In the genomic region with DNA sequence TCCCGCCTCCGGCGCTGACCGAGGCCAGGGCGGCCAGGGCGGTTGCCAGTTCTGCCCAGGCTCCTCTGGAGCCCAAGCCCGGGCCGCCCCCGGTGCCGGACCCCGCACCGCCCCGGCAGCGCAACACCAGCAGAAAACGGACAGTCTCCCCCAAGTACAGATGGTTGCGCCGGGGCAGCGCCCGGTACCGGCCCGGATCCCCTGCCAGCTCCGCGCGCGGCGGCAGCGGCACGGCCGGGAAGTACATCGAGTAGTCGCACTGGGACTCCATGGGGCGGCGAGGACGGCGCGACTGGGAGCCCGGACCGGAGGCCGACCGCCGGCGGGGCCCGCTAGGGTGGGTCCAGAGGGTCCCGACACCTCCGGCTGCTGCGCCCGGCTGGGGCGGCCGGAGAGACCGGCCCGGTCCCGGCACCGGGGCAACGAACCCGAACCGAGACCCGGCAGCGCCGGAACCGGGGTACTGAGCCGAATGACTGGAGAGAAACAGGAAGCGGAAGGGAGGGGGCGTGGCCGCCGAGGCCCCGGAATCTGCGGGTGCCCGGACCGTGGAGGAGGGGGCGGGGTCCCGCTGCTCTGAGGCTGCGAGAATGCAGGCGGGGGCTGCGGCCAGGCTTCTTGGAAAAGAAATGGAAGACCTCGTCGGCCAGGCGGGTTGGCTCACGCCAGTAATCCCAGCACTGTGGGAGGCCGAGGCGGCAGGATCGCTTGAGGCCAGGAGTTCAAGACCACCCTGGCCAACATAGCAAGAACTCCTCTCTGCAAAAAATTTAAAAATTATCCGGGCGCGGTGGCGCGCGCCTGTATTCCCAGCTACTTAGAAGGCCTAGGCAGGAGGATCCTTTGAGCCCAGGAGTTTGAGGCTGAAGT, we compare ENCODE assay signal across 8 cellular contexts. TPM values are rescaled to one million over a fixed set of nuclear protein-coding genes. Genes with fewer than 3 reads are reported as not detected.
DNase-seq lines count a peak whose midpoint lies in the region; ATAC-seq and TF ChIP-seq lines count a peak whose summit lies in the region.

Gene TRAPPC14 (minus strand): TSS at position 495 of the 870 bp plus-strand sequence. CDS start 224 bp downstream, at position 271.

- H3K9me3 Mint-ChIP-seq in natural killer cell, result no peaks in the 10 kb centered on the region

- TF ChIP-seq CTCF in Loucy (conservative IDR thresholded peaks at IDR 0.05; ENCODE audit: low read length) (no peak), fibroblast of pulmonary artery (IDR thresholded peaks at IDR 0.05; ENCODE audit: low read length, missing control alignments) (no peak), natural killer cell (IDR thresholded peaks at IDR 0.05) (no peak)

- H4K20me1 ChIP-seq in Loucy (ENCODE audit: insufficient read depth, low read length, poor library complexity, severe bottlenecking), result peaks cover 12% of the 10 kb centered on the region

- intact Hi-C loops in natural killer cell (cut with micrococcal nuclease), result loop anchor here (1.0 kb wide), 1 partner anchor 10 kb away; the partner anchor contains the start of gene LAMTOR4

- H2AFZ ChIP-seq in Loucy (ENCODE audit: low read length), result peak within 1 kb of the TSS; percentile 93

- peak; percentile 91 to 94 (median 94) for ATAC-seq in natural killer cell

- peak within 1 kb of the TSS; percentile 90 for H3K4me3 ChIP-seq in Loucy (ENCODE audit: low read length, poor library complexity, severe bottlenecking)
- H3K4me3 ChIP-seq in fibroblast of pulmonary artery (replicated peaks; ENCODE audit: low read depth, low read length), result peak within 1 kb of the TSS; percentile 66

- H3K9me2 ChIP-seq in Loucy (replicated peaks; ENCODE audit: low read depth, low read length), result no peaks in the 10 kb centered on the region

- H3K4me1 ChIP-seq in Loucy (ENCODE audit: insufficient read depth, low read length, poor library complexity, severe bottlenecking), result peaks cover 19% of the 10 kb centered on the region

- peak within 1 kb of the TSS; percentile 92 for H3K4me2 ChIP-seq in Loucy (ENCODE audit: low read depth, low read length, poor library complexity, severe bottlenecking)

- DNase-seq in DMS53 (lab: John Stamatoyannopoulos, UW), result peak; percentile 95
- DNase-seq in GOT3 (lab: John Stamatoyannopoulos, UW), result peak; percentile 66
- DNase-seq in SHP77 (lab: John Stamatoyannopoulos, UW), result peak; percentile 81 to 84
- DNase-seq in activated T-helper 9 cell treated with anti-CD3 and anti-CD28 coated beads, Interleukin-2, amount 50 U/mL, for 16 hours (ENCODE audit: low read depth), result peak; percentile 89
- peak; percentile 88 for DNase-seq in fibroblast of pulmonary artery (ENCODE audit: low read depth)
- peak; percentile 88 for DNase-seq in natural killer cell
- peak; percentile 74 to 89 (median 86) for DNase-seq in stimulated activated naive CD4-positive, alpha-beta T cell (lab: John Stamatoyannopoulos, UW)

- no peaks in the 10 kb centered on the region for H3K27me3 Mint-ChIP-seq in natural killer cell (ENCODE audit: low read depth in 2 of 2)

- H3K36me3 ChIP-seq in Loucy (ENCODE audit: insufficient read depth, low read length), result peaks cover 8% of the 10 kb centered on the region; the same call in 1 of the 2 replicates

- H3K4me1 Mint-ChIP-seq in natural killer cell, result peaks cover 6 to 20% of the 10 kb centered on the region in 2 donors

- peak within 1 kb of the TSS; percentile 86 for H3K9ac ChIP-seq in Loucy (ENCODE audit: low read depth, low read length, poor library complexity, severe bottlenecking)

- peak within 1 kb of the TSS; percentile 80 to 85 for H3K27ac Mint-ChIP-seq in natural killer cell

- no peaks in the 10 kb centered on the region for H3K9me3 ChIP-seq in Loucy (ENCODE audit: insufficient read depth, low read depth, low read length)

- H3K4me3 Mint-ChIP-seq in natural killer cell, result peak within 1 kb of the TSS; percentile 86

- H3K27me3 ChIP-seq in Loucy (ENCODE audit: insufficient read depth, low read length, poor library complexity, severe bottlenecking), result no peaks in the 10 kb centered on the region

- no peaks in the 10 kb centered on the region for H3K36me3 Mint-ChIP-seq in natural killer cell

- peaks cover 3% of the 10 kb centered on the region; the same call in 1 of the 2 replicates for H3F3A ChIP-seq in Loucy (ENCODE audit: low read depth)

- H3K79me2 ChIP-seq in Loucy (ENCODE audit: insufficient read depth, low read length), result peaks cover 24% of the 10 kb centered on the region

RNA-seq across cellular contexts. Expression of gene TRAPPC14, which starts in this region (rescaled TPM):
- 10 to 100 TPM; 55.1 to 59.2 (median 56.5) TPM for total RNA-seq in natural killer cell

Comparison
In these comparisons a context has a peak if more than half of its experiments do, and no peak if none do; other contexts are left out.
1. Peak in every context shown above with its lines: DNase-seq, ATAC-seq and H3K4me3 ChIP-seq.